In genomic region chr17:34412965-34413441, GRCh38 we compare ENCODE assay signal across 26 cellular contexts. TPM values are rescaled to one million over a fixed set of nuclear protein-coding genes. Genes with fewer than 3 reads are reported as not detected.
A peak's percentile ranks its signal among the peaks of the same experiment; 100 is the strongest.
DNase-seq lines count a peak whose midpoint lies in the region; ATAC-seq and TF ChIP-seq lines count a peak whose summit lies in the region.
"Had no signal": no experiment of that assay in that cellular context is flagged by ENCODE, and none has a peak within 500 bp of the region (broad histone marks: within the 10 kb centered on the region; RNA-seq: fewer than 3 reads in every experiment).

No MANE protein-coding gene starts in this region.

- peaks cover 17% of the 10 kb centered on the region for H3K4me1 Mint-ChIP-seq in activated T-helper 1 cell treated with anti-CD3 and anti-CD28 coated beads, Interleukin-12 subunit alpha, Interleukin-12 subunit beta, Interleukin-2, Interleukin-4 antibody, amounts not matched to agents 30 ng/mL and 10 ng/mL and 1 ng/mL, durations not matched to agents 14 hours and 24 hours and 36 hours (ENCODE audit: low read depth)
- H3K4me1 Mint-ChIP-seq: B cell had no signal

- no peak for TF ChIP-seq POLR2A in tibial nerve (IDR thresholded peaks at IDR 0.05)

- 44 to 54% methylated on average over 3 of the region's 3 CpGs for WGBS in tibial nerve, 2 donors

- DNase-seq in NOMO-1 treated with DMSO at 0.1 percent for 48 hours (lab: John Stamatoyannopoulos, UW; ENCODE audit: unreplicated experiment) (peak; percentile 44), NOMO-1 treated with dmso at 0.1 percent for 144 hours (lab: John Stamatoyannopoulos, UW; ENCODE audit: unreplicated experiment) (no peak), fibroblast of pulmonary artery (ENCODE audit: low read depth) (peak; percentile 76), tibial nerve (ENCODE audit: low spot score in 2 of 2) (no peak), KBM-7 (no peak)
- no peak for DNase-seq in activated T-helper 1 cell treated with anti-CD3 and anti-CD28 coated beads, Interleukin-12 subunit alpha, Interleukin-12 subunit beta, Interleukin-2, Interleukin-4 antibody, amounts not matched to agents 30 ng/mL and 10 ng/mL and 1 ng/mL, durations not matched to agents 14 hours and 24 hours and 36 hours (ENCODE audit: low spot score)
- no peak for DNase-seq in stimulated activated CD4-positive, alpha-beta T cell treated with anti-CD3 and anti-CD28 coated beads, Interleukin-12 subunit alpha, Interleukin-12 subunit beta, amount 100 ng/mL, for 4 hours
- DNase-seq: activated CD4-positive, alpha-beta T cell treated with anti-CD3 and anti-CD28 coated beads, Interleukin-2, amount 50 U/mL, for 4 hours; activated gamma-delta T cell; COR-L47; lower lobe of right lung; MG63; NCI-H2029; NCI-H345; Peyer's patch; SJCRH30; spleen had no signal

- no peak for ATAC-seq in GM19467 (IDR thresholded peaks at IDR 0.05; ENCODE audit: unreplicated experiment)
- ATAC-seq: lower lobe of right lung had no signal

- in situ Hi-C loops in KBM-7 (cut with MboI; ENCODE audit: low pct_unique_long_range_greater_than_20kb, low sequenced_read_pairs): loop anchor here (25.0 kb wide), 1 partner anchor 699 kb away; the partner anchor contains the start of genes FNDC8 and RAD51D

- H3K4me1 ChIP-seq in tibial nerve: peaks cover 0 to 19% (median 2%) of the 10 kb centered on the region in 4 donors
- H3K4me1 ChIP-seq: lower lobe of right lung, Peyer's patch, SJCRH30, spleen had no signal

- H3K4me3 ChIP-seq in fibroblast of pulmonary artery (replicated peaks; ENCODE audit: low read depth, low read length) (no peak overlapping the region), tibial nerve (no peak overlapping the region)
- H3K4me3 ChIP-seq: cardiac muscle cell, lower lobe of right lung, MG63, Peyer's patch, SJCRH30, spleen had no signal

- H3K27ac ChIP-seq in tibial nerve: peak overlapping the region in 3 of 4 donors; percentile 30 to 86 (median 63)
- H3K27ac ChIP-seq: 22Rv1, cardiac muscle cell, lower lobe of right lung, Peyer's patch, SJCRH30, spleen had no signal

- H3K27ac Mint-ChIP-seq in activated T-helper 1 cell treated with anti-CD3 and anti-CD28 coated beads, Interleukin-12 subunit alpha, Interleukin-12 subunit beta, Interleukin-2, Interleukin-4 antibody, amounts not matched to agents 30 ng/mL and 10 ng/mL and 1 ng/mL, durations not matched to agents 14 hours and 24 hours and 36 hours: peak overlapping the region; percentile 18
- H3K27ac Mint-ChIP-seq: B cell; dendritic cell treated with granulocyte-macrophage colony-stimulating factor and Interleukin-4, amounts not matched to agents 40 ng/mL and 50 ng/mL, for 4 days had no signal

- H3K36me3 ChIP-seq in tibial nerve: no peaks in the 10 kb centered on the region
- H3K36me3 ChIP-seq: cardiac muscle cell, lower lobe of right lung, MG63, Peyer's patch, SJCRH30, spleen had no signal

- no peak overlapping the region for H3K4me3 Mint-ChIP-seq in activated T-helper 1 cell treated with anti-CD3 and anti-CD28 coated beads, Interleukin-12 subunit alpha, Interleukin-12 subunit beta, Interleukin-2, Interleukin-4 antibody, amounts not matched to agents 30 ng/mL and 10 ng/mL and 1 ng/mL, durations not matched to agents 14 hours and 24 hours and 36 hours
- H3K4me3 Mint-ChIP-seq: B cell; dendritic cell treated with granulocyte-macrophage colony-stimulating factor and Interleukin-4, amounts not matched to agents 40 ng/mL and 50 ng/mL, for 4 days had no signal

- H3K9me3 Mint-ChIP-seq in activated T-helper 1 cell treated with anti-CD3 and anti-CD28 coated beads, Interleukin-12 subunit alpha, Interleukin-12 subunit beta, Interleukin-2, Interleukin-4 antibody, amounts not matched to agents 30 ng/mL and 10 ng/mL and 1 ng/mL, durations not matched to agents 14 hours and 24 hours and 36 hours: no peaks in the 10 kb centered on the region
- H3K9me3 Mint-ChIP-seq: dendritic cell treated with granulocyte-macrophage colony-stimulating factor and Interleukin-4, amounts not matched to agents 40 ng/mL and 50 ng/mL, for 4 days had no signal

- H3K27me3 Mint-ChIP-seq in activated T-helper 1 cell treated with anti-CD3 and anti-CD28 coated beads, Interleukin-12 subunit alpha, Interleukin-12 subunit beta, Interleukin-2, Interleukin-4 antibody, amounts not matched to agents 30 ng/mL and 10 ng/mL and 1 ng/mL, durations not matched to agents 14 hours and 24 hours and 36 hours (ENCODE audit: insufficient read depth): peaks cover 52% of the 10 kb centered on the region

- H3K27me3 ChIP-seq in tibial nerve: peaks cover 0 to 15% of the 10 kb centered on the region in 2 donors
- H3K27me3 ChIP-seq: Peyer's patch had no signal

- no peaks in the 10 kb centered on the region for H3K9me3 ChIP-seq in tibial nerve
- H3K9me3 ChIP-seq: lower lobe of right lung, MG63, Peyer's patch, SJCRH30, spleen had no signal

- TF ChIP-seq CTCF in fibroblast of pulmonary artery (IDR thresholded peaks at IDR 0.05; ENCODE audit: low read length, missing control alignments) (no peak), tibial nerve (IDR thresholded peaks at IDR 0.05) (no peak)

- no peaks in the 10 kb centered on the region for H3K36me3 Mint-ChIP-seq in activated T-helper 1 cell treated with anti-CD3 and anti-CD28 coated beads, Interleukin-12 subunit alpha, Interleukin-12 subunit beta, Interleukin-2, Interleukin-4 antibody, amounts not matched to agents 30 ng/mL and 10 ng/mL and 1 ng/mL, durations not matched to agents 14 hours and 24 hours and 36 hours (ENCODE audit: low read depth)

- no peak for TF ChIP-seq EP300 in tibial nerve (IDR thresholded peaks at IDR 0.05)

- intact Hi-C loops in activated T-helper 1 cell treated with anti-CD3 and anti-CD28 coated beads, Interleukin-12 subunit alpha, Interleukin-12 subunit beta, Interleukin-2, Interleukin-4 antibody, amounts not matched to agents 30 ng/mL and 10 ng/mL and 1 ng/mL, durations not matched to agents 14 hours and 24 hours and 36 hours (cut with micrococcal nuclease): no loop called here

RNA-seq across cellular contexts. Expression of gene CCL1, which starts 50.0 kb away (rescaled TPM):
- total RNA-seq in activated T-helper 1 cell treated with anti-CD3 and anti-CD28 coated beads, Interleukin-12 subunit alpha, Interleukin-12 subunit beta, Interleukin-2, Interleukin-4 antibody, amounts not matched to agents 30 ng/mL and 10 ng/mL and 1 ng/mL, durations not matched to agents 14 hours and 24 hours and 36 hours: 264 and 266 TPM in 2 replicates
- total RNA-seq in tibial nerve: not detected
- total RNA-seq: B cell, cardiac muscle cell, epithelial cell of proximal tubule, lower lobe of right lung, Peyer's patch, renal cortical epithelial cell, SJCRH30, spleen, ureter had no signal

RNA-seq across cellular contexts. Expression of gene CCL13, which starts 56.7 kb away (rescaled TPM):
- total RNA-seq in activated T-helper 1 cell treated with anti-CD3 and anti-CD28 coated beads, Interleukin-12 subunit alpha, Interleukin-12 subunit beta, Interleukin-2, Interleukin-4 antibody, amounts not matched to agents 30 ng/mL and 10 ng/mL and 1 ng/mL, durations not matched to agents 14 hours and 24 hours and 36 hours: not detected in 2 replicates
- total RNA-seq in tibial nerve: 100 to 1,000 TPM in 1 of 4 donors, 10 to 100 TPM in 3; 35.2 to 307 (median 45.8) TPM
- total RNA-seq: B cell; cardiac muscle cell; epithelial cell of proximal tubule; renal cortical epithelial cell; SJCRH30; spleen; T-helper 1 cell treated with Interleukin-12 subunit alpha and Interleukin-12 subunit beta and Interleukin-4 antibody, amounts not matched to agents 30 ng/mL and 1 ng/mL, for 36 hours had no signal

Comparison
In these comparisons a context has a peak if more than half of its experiments do, and no peak if none do; other contexts are left out.
1. DNase-seq: peak in NOMO-1 treated with DMSO at 0.1 percent for 48 hours (single experiment) and fibroblast of pulmonary artery (single experiment); none in NOMO-1 treated with dmso at 0.1 percent for 144 hours (single experiment), activated T-helper 1 cell treated with anti-CD3 and anti-CD28 coated beads, Interleukin-12 subunit alpha, Interleukin-12 subunit beta, Interleukin-2, Interleukin-4 antibody, amounts not matched to agents 30 ng/mL and 10 ng/mL and 1 ng/mL, durations not matched to agents 14 hours and 24 hours and 36 hours (single experiment), tibial nerve (0 of 2), KBM-7 (single experiment) and stimulated activated CD4-positive, alpha-beta T cell treated with anti-CD3 and anti-CD28 coated beads, Interleukin-12 subunit alpha, Interleukin-12 subunit beta, amount 100 ng/mL, for 4 hours (single experiment).
2. RNA of gene CCL1, which starts 50.0 kb away (total RNA-seq): 264 to 266 TPM in activated T-helper 1 cell treated with anti-CD3 and anti-CD28 coated beads, Interleukin-12 subunit alpha, Interleukin-12 subunit beta, Interleukin-2, Interleukin-4 antibody, amounts not matched to agents 30 ng/mL and 10 ng/mL and 1 ng/mL, durations not matched to agents 14 hours and 24 hours and 36 hours; not detected in tibial nerve; every median in the first group is over 100 times any median in the second.
3. RNA of gene CCL13, which starts 56.7 kb away (total RNA-seq): 35.2 to 307 TPM in tibial nerve; not detected in activated T-helper 1 cell treated with anti-CD3 and anti-CD28 coated beads, Interleukin-12 subunit alpha, Interleukin-12 subunit beta, Interleukin-2, Interleukin-4 antibody, amounts not matched to agents 30 ng/mL and 10 ng/mL and 1 ng/mL, durations not matched to agents 14 hours and 24 hours and 36 hours; every median in the first group is over 10 times any median in the second.